Comparison of ENCODE assay signal across 8 cellular contexts in genomic region chr6:45421700-45422540, GRCh38. TPM values are rescaled to one million over a fixed set of nuclear protein-coding genes. Genes with fewer than 3 reads are reported as not detected.
DNase-seq lines count a peak whose midpoint lies in the region; ATAC-seq and TF ChIP-seq lines count a peak whose summit lies in the region.

No MANE protein-coding gene starts in this region.

- CTCF ChIA-PET in PC-3 (lab: Charles Lee) = interaction anchor here (0.6 to 1.4 kb wide), 6 partner anchors 44 to 1087 kb away, joined by 3 to 7 read pairs (median 5); partner anchors contain the start of gene SUPT3H

- intact Hi-C loops in PC-3 (cut with micrococcal nuclease) = loop anchor here (1.0 to 5.0 kb wide), 6 partner anchors 185 to 947 kb away; no protein-coding TSS in a partner anchor
- intact Hi-C loops in natural killer cell (cut with micrococcal nuclease) = loop anchor here (2.0 to 5.0 kb wide), 2 partner anchors 43 to 255 kb away; no protein-coding TSS in a partner anchor

- peak; percentile 62 for DNase-seq in AG08395 (ENCODE audit: low spot score)
- peak; percentile 23 for DNase-seq in GOT3 (lab: John Stamatoyannopoulos, UW)
- DNase-seq in PC-3 = peak; percentile 72
- DNase-seq in activated effector memory CD4-positive, alpha-beta T cell treated with Interleukin-2 at 50 U/mL for 16 hours = peak; percentile 52
- DNase-seq in fibroblast of the aortic adventitia (ENCODE audit: low read depth) = peak; percentile 68
- DNase-seq in natural killer cell = peak; percentile 42
- peak; percentile 60 for DNase-seq in superior temporal gyrus (ENCODE audit: extremely low spot score)

- H3K9me3 ChIP-seq in PC-3 (ENCODE audit: low read length) = no peaks in the 10 kb centered on the region

- no peaks in the 10 kb centered on the region for H3K36me3 Mint-ChIP-seq in natural killer cell

- H3K4me3 Mint-ChIP-seq in natural killer cell = peak overlapping the region; percentile 95

- H3K27me3 Mint-ChIP-seq in natural killer cell (ENCODE audit: low read depth in 2 of 2) = peaks cover 40 to 42% of the 10 kb centered on the region in 2 donors

- peak; percentile 58 for ATAC-seq in PC-3
- ATAC-seq in natural killer cell = peak; percentile 43 to 53 (median 51)
- no peak for ATAC-seq in HG03442 (IDR thresholded peaks at IDR 0.05; ENCODE audit: unreplicated experiment)

- peak; percentile 37 for TF ChIP-seq CTCF in PC-3 (conservative IDR thresholded peaks at IDR 0.05; ENCODE audit: low read depth, low read length)
- TF ChIP-seq CTCF in fibroblast of the aortic adventitia (IDR thresholded peaks at IDR 0.05; ENCODE audit: insufficient read depth, low read length) = peak; percentile 35
- no peak for TF ChIP-seq CTCF in natural killer cell (IDR thresholded peaks at IDR 0.05)

- H3K4me2 ChIP-seq in PC-3 (ENCODE audit: low read length) = peak overlapping the region; percentile 95

- H3K27ac Mint-ChIP-seq in natural killer cell = peak overlapping the region; percentile 66 to 87

- peaks cover 21 to 56% of the 10 kb centered on the region in 2 donors for H3K4me1 Mint-ChIP-seq in natural killer cell

- H3K4me3 ChIP-seq in PC-3 (ENCODE audit: low read length) (peak overlapping the region; percentile 93), fibroblast of the aortic adventitia (ENCODE audit: low read depth, low read length) (peak overlapping the region; percentile 96)

- H3K9ac ChIP-seq in PC-3 (ENCODE audit: low read length) = peak overlapping the region; percentile 91

- H3K79me2 ChIP-seq in PC-3 (ENCODE audit: low read length) = peaks cover 77% of the 10 kb centered on the region

- peak overlapping the region; percentile 73 for H3K27ac ChIP-seq in PC-3 (ENCODE audit: low read length)

- no peaks in the 10 kb centered on the region for H4K20me1 ChIP-seq in PC-3 (ENCODE audit: low read length)

- H3F3A ChIP-seq in PC-3 (ENCODE audit: low read length, unreplicated experiment) = no peaks in the 10 kb centered on the region

- no peaks in the 10 kb centered on the region for H3K9me2 ChIP-seq in PC-3 (replicated peaks; ENCODE audit: low read length)

- no peaks in the 10 kb centered on the region for H3K9me3 Mint-ChIP-seq in natural killer cell

- no TSS peak for BruUV-seq in PC-3 (replicated peaks; lab: Mats Ljungman, UMichigan)

- no peaks in the 10 kb centered on the region for H3K27me3 ChIP-seq in PC-3 (ENCODE audit: low read length)

- no peaks in the 10 kb centered on the region for H3K36me3 ChIP-seq in PC-3 (ENCODE audit: low read depth, low read length)

- H2AFZ ChIP-seq in PC-3 (ENCODE audit: low read length) = peak overlapping the region; percentile 87

- peaks cover 32% of the 10 kb centered on the region for H3K4me1 ChIP-seq in PC-3 (ENCODE audit: insufficient read depth, low read length)

- POLR2A ChIA-PET in PC-3 (lab: Charles Lee; ENCODE audit: unreplicated experiment) = interaction anchor here (1.0 kb wide), 1 partner anchor 44 kb away, joined by 3 read pairs; no protein-coding TSS in a partner anchor

RNA-seq across cellular contexts. Expression of gene SUPT3H, which starts 44.2 kb away (rescaled TPM):
- total RNA-seq in PC-3 (2014; rRNA removed) = 3.6 and 4.0 TPM in 2 replicates
- total RNA-seq in fibroblast of the aortic adventitia (ENCODE audit: low replicate concordance) = 10.6 and 13.4 TPM in 2 replicates
- total RNA-seq in natural killer cell = 10 to 100 TPM in 1 of 3 donors, 1 to 10 TPM in 2; 7.3 to 10.9 (median 9.9) TPM
